11 cellular contexts compared by ENCODE assay signal in the genomic region with DNA sequence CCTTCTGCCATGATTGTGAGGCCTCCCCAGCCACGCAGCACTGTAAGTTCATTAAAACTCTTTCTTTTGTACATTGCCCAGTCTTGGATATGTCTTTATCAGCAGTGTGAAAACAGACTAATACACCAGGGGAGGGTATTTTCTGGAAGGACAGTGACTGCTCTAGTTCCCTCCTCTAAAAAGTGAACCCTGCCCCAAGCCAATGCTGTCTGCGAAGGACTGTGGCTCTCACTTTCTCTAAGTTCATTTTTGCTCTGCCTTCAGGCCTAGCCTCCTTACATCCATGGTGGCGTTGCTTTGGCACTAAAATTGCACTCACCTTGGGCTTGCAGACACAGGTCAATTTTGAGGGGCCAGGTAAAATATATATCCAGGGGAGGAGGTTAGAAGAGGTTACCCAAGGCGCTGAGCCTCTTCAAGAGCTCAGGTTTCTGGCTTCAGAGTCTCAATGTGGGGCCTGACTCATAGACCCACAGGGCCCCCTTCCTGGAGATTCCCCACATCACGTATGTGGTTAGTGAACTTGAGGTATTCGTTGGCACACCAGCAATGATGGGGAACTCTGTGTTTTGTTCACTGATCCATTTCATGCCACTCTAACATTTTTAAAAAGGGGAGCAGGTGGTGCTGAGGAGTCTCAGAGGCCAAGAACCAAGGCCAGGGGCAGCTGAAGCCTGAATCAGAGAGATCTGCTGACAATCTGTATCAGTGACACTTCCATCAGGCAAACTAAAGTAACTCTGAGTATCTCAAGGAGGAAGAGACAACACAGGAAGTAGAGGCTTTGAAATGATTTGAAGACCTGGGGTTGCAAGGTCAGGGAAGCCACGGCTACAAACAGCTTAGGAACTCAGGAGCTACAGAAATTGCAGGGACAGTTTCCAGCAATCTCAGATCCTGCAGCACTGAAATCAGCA.
DNase-seq lines count a peak whose midpoint lies in the region; ATAC-seq and TF ChIP-seq lines count a peak whose summit lies in the region.
"Had no signal": no experiment of that assay in that cellular context is flagged by ENCODE, and none has a peak within 500 bp of the region (broad histone marks: within the 10 kb centered on the region; RNA-seq: fewer than 3 reads in every experiment).

No MANE protein-coding gene starts in this region.

- TF ChIP-seq EP300 in esophagus muscularis mucosa (IDR thresholded peaks at IDR 0.05): no peak

- TF ChIP-seq CTCF in CD8-positive, alpha-beta T cell (IDR thresholded peaks at IDR 0.05): no peak
- TF ChIP-seq CTCF in esophagus muscularis mucosa (IDR thresholded peaks at IDR 0.05) (no peak), ascending aorta (IDR thresholded peaks at IDR 0.05) (no peak)

- 73% methylated on average over 7 of the region's 7 CpGs for WGBS in esophagus muscularis mucosa

- no peaks in the 10 kb centered on the region for H3K9me3 Mint-ChIP-seq in CD8-positive, alpha-beta T cell

- POLR2A ChIA-PET in CD8-positive, alpha-beta T cell (lab: Charles Lee): interaction anchor here (1.2 kb wide), 1 partner anchor 22 kb away, joined by 4 read pairs; no protein-coding TSS in a partner anchor

- H3K27me3 Mint-ChIP-seq in CD8-positive, alpha-beta T cell (ENCODE audit: low read depth): no peaks in the 10 kb centered on the region

- H3K36me3 Mint-ChIP-seq in CD8-positive, alpha-beta T cell: no peaks in the 10 kb centered on the region

- peaks cover 27% of the 10 kb centered on the region for H3K4me1 ChIP-seq in CD8-positive, alpha-beta T cell (ENCODE audit: insufficient read depth, low read length)
- H3K4me1 ChIP-seq in esophagus muscularis mucosa (no peaks in the 10 kb centered on the region), ascending aorta (no peaks in the 10 kb centered on the region)

- peak; percentile 92 for ATAC-seq in CD8-positive, alpha-beta T cell
- ATAC-seq in HG03342 (IDR thresholded peaks at IDR 0.05; ENCODE audit: unreplicated experiment): peak; percentile 62
- ATAC-seq: left cardiac atrium had no signal

- H3K36me3 ChIP-seq in CD8-positive, alpha-beta T cell (ENCODE audit: insufficient read depth, low read length): no peaks in the 10 kb centered on the region
- H3K36me3 ChIP-seq in esophagus muscularis mucosa: no peaks in the 10 kb centered on the region
- no peaks in the 10 kb centered on the region for H3K36me3 ChIP-seq in ascending aorta

- intact Hi-C loops in CD8-positive, alpha-beta T cell (cut with DNase I, micrococcal nuclease): no loop called here
- intact Hi-C loops in esophagus muscularis mucosa (cut with DNase I): no loop called here
- intact Hi-C loops in ascending aorta (cut with DNase I): no loop called here

- H3K4me3 Mint-ChIP-seq in CD8-positive, alpha-beta T cell: peak overlapping the region; percentile 59
- H3K4me3 Mint-ChIP-seq: B cell had no signal

- no peak for TF ChIP-seq POLR2A in esophagus muscularis mucosa (IDR thresholded peaks at IDR 0.05; ENCODE audit: low read depth)

- no peaks in the 10 kb centered on the region for H3K9me3 ChIP-seq in CD8-positive, alpha-beta T cell (ENCODE audit: low read length)
- no peaks in the 10 kb centered on the region for H3K9me3 ChIP-seq in esophagus muscularis mucosa
- H3K9me3 ChIP-seq in ascending aorta: no peaks in the 10 kb centered on the region

- H3K27ac ChIP-seq in CD8-positive, alpha-beta T cell (ENCODE audit: low read depth, low read length): peak overlapping the region; percentile 10
- no peak overlapping the region for H3K27ac ChIP-seq in esophagus muscularis mucosa (replicated peaks in 1 of 4)
- no peak overlapping the region for H3K27ac ChIP-seq in ascending aorta

- H3K27me3 ChIP-seq in CD8-positive, alpha-beta T cell (ENCODE audit: insufficient read depth, low read length): no peaks in the 10 kb centered on the region
- peaks cover 0 to 22% (median 0%) of the 10 kb centered on the region in 4 donors for H3K27me3 ChIP-seq in esophagus muscularis mucosa
- no peaks in the 10 kb centered on the region for H3K27me3 ChIP-seq in ascending aorta

- H3K27ac Mint-ChIP-seq in CD8-positive, alpha-beta T cell: peak overlapping the region; percentile 94
- H3K27ac Mint-ChIP-seq: B cell had no signal

- peak overlapping the region; percentile 11 for H3K4me3 ChIP-seq in CD8-positive, alpha-beta T cell (ENCODE audit: low read depth, low read length)
- H3K4me3 ChIP-seq in esophagus muscularis mucosa: no peak overlapping the region
- H3K4me3 ChIP-seq in ascending aorta: no peak overlapping the region

- DNase-seq in CD8-positive, alpha-beta T cell: peak in 6 of 7 experiments; percentile 22 to 74 (median 40)
- peak; percentile 16 to 36 for DNase-seq in activated CD8-positive, alpha-beta memory T cell treated with anti-CD3 and anti-CD28 coated beads for 4 hours (ENCODE audit: low read depth in 2 of 2)
- DNase-seq in retina (peak; percentile 13), esophagus muscularis mucosa (ENCODE audit: extremely low spot score) (no peak), ureter (ENCODE audit: low spot score) (no peak), ascending aorta (ENCODE audit: low spot score in 2 of 2) (no peak)
- no peak for DNase-seq in NK-92 treated with Interleukin-12 subunit alpha and Interleukin-12 subunit beta, amount 100 ng/mL, for 24 hours (lab: John Stamatoyannopoulos, UW)
- DNase-seq: left cardiac atrium, NCI-H748 treated with DMSO at 0.1 percent for 48 hours had no signal

- CTCF ChIA-PET in CD8-positive, alpha-beta T cell (lab: Charles Lee): interaction anchor here (0.8 to 1.0 kb wide), 2 partner anchors 141 to 268 kb away, joined by 3 read pairs; no protein-coding TSS in a partner anchor

- peaks cover 34% of the 10 kb centered on the region for H3K4me1 Mint-ChIP-seq in CD8-positive, alpha-beta T cell (ENCODE audit: low read depth)

Comparison
In these comparisons a context has a peak if more than half of its experiments do, and no peak if none do; other contexts are left out.
1. DNase-seq: peak in CD8-positive, alpha-beta T cell (6 of 7), activated CD8-positive, alpha-beta memory T cell treated with anti-CD3 and anti-CD28 coated beads for 4 hours (2 of 2) and retina (single experiment); none in esophagus muscularis mucosa (single experiment), ureter (single experiment), ascending aorta (0 of 2) and NK-92 treated with Interleukin-12 subunit alpha and Interleukin-12 subunit beta, amount 100 ng/mL, for 24 hours (single experiment).